ENCODE assay signal across 8 cellular contexts in genomic region chr9:111483862-111484563, GRCh38. TPM values are rescaled to one million over a fixed set of nuclear protein-coding genes. Genes with fewer than 3 reads are reported as not detected.
DNase-seq lines count a peak whose midpoint lies in the region; ATAC-seq and TF ChIP-seq lines count a peak whose summit lies in the region.

Gene ECPAS (minus strand): TSS chr9:111484383. CDS start chr9:111472918, 11,465 bp downstream.

- H3K27me3 Mint-ChIP-seq in dendritic cell treated with granulocyte-macrophage colony-stimulating factor and Interleukin-4, amounts not matched to agents 40 ng/mL and 50 ng/mL, for 4 days = peaks cover 6% of the 10 kb centered on the region

- peak; percentile 56 for TF ChIP-seq POLR2A in GM18526 (IDR thresholded peaks at IDR 0.05; ENCODE audit: extremely low read depth, insufficient read length)

- POLR2A ChIA-PET in AG04449 (lab: Yijun Ruan, JAX) = no interaction called here

- CTCF ChIA-PET in AG04449 (lab: Yijun Ruan, JAX) = interaction anchor here (1.4 kb wide), 1 partner anchor 26 kb away, joined by 3 read pairs; no protein-coding TSS in a partner anchor

- TF ChIP-seq CTCF in AG04449 (IDR thresholded peaks at IDR 0.05; ENCODE audit: insufficient read depth, low read length, missing control alignments) (peak; percentile 1), left lung (IDR thresholded peaks at IDR 0.05) (no peak)

- H3K27ac Mint-ChIP-seq in dendritic cell treated with granulocyte-macrophage colony-stimulating factor and Interleukin-4, amounts not matched to agents 40 ng/mL and 50 ng/mL, for 4 days = peak within 1 kb of the TSS; percentile 93

- peak within 1 kb of the TSS; percentile 89 for H3K4me3 ChIP-seq in AG04449 (ENCODE audit: low read depth, low read length)
- H3K4me3 ChIP-seq in left lung = peak within 1 kb of the TSS; percentile 78 to 87

- DNase-seq in AG04449 (ENCODE audit: low read depth, low spot score) = no peak
- DNase-seq in NCI-H510A treated with DMSO at 0.1 percent for 48 hours (lab: John Stamatoyannopoulos, UW) = peak; percentile 69
- peak; percentile 54 for DNase-seq in activated CD4-positive, alpha-beta T cell treated with anti-CD3 and anti-CD28 coated beads, Interleukin-2, amount 50 U/mL, for 1 hour
- peak; percentile 84 to 93 for DNase-seq in left lung
- peak; percentile 55 for DNase-seq in stimulated activated CD4-positive, alpha-beta T cell treated with anti-CD3 and anti-CD28 coated beads, Interleukin-2, amount 100 ng/mL, for 4 hours (ENCODE audit: low read depth)

- no peaks in the 10 kb centered on the region for H3K27me3 ChIP-seq in left lung

- peaks cover 13% of the 10 kb centered on the region for H3K36me3 Mint-ChIP-seq in dendritic cell treated with granulocyte-macrophage colony-stimulating factor and Interleukin-4, amounts not matched to agents 40 ng/mL and 50 ng/mL, for 4 days (ENCODE audit: low read depth)

- ATAC-seq in HG03060 (IDR thresholded peaks at IDR 0.05; ENCODE audit: low read depth, unreplicated experiment) (peak; percentile 46), left lung (peak; percentile 83)

- H3K27ac ChIP-seq in left lung = peak within 1 kb of the TSS; percentile 97

- no peaks in the 10 kb centered on the region for H3K9me3 Mint-ChIP-seq in dendritic cell treated with granulocyte-macrophage colony-stimulating factor and Interleukin-4, amounts not matched to agents 40 ng/mL and 50 ng/mL, for 4 days

- intact Hi-C loops in dendritic cell treated with granulocyte-macrophage colony-stimulating factor and Interleukin-4, amounts not matched to agents 40 ng/mL and 50 ng/mL, for 4 days (cut with micrococcal nuclease) = loop anchor here (10.0 kb wide), 2 partner anchors 141 to 1229 kb away; partner anchors contain the start of gene TXN
- intact Hi-C loops in left lung (cut with DNase I) = no loop called here

- H3K4me1 ChIP-seq in left lung = peaks cover 5 to 34% of the 10 kb centered on the region in 2 donors

- H3K9me3 ChIP-seq in left lung = no peaks in the 10 kb centered on the region

- no peaks in the 10 kb centered on the region for H3K36me3 ChIP-seq in left lung

- H3K4me1 Mint-ChIP-seq in dendritic cell treated with granulocyte-macrophage colony-stimulating factor and Interleukin-4, amounts not matched to agents 40 ng/mL and 50 ng/mL, for 4 days (ENCODE audit: low read depth) = peaks cover 24% of the 10 kb centered on the region

- peak within 1 kb of the TSS; percentile 91 for H3K4me3 Mint-ChIP-seq in dendritic cell treated with granulocyte-macrophage colony-stimulating factor and Interleukin-4, amounts not matched to agents 40 ng/mL and 50 ng/mL, for 4 days

RNA-seq across cellular contexts. Expression of gene ECPAS, which starts in this region (rescaled TPM):
- 10 to 100 TPM; 77.4 to 91.8 TPM for total RNA-seq in left lung
